In genomic region chr3:186989429-186989828, GRCh38 we compare ENCODE assay signal across 16 cellular contexts. TPM values are rescaled to one million over a fixed set of nuclear protein-coding genes. Genes with fewer than 3 reads are reported as not detected.
DNase-seq lines count a peak whose midpoint lies in the region; ATAC-seq and TF ChIP-seq lines count a peak whose summit lies in the region.
"Had no signal": no experiment of that assay in that cellular context is flagged by ENCODE, and none has a peak within 500 bp of the region (broad histone marks: within the 10 kb centered on the region; RNA-seq: fewer than 3 reads in every experiment).

No MANE protein-coding gene starts in this region.

- TF ChIP-seq POLR2A in heart left ventricle (IDR thresholded peaks at IDR 0.05) (no peak), thyroid gland (IDR thresholded peaks at IDR 0.05) (no peak)

- BruUV-seq in OCI-LY7 (replicated peaks; lab: Mats Ljungman, UMichigan) = TSS peak; percentile 48

- H3K27ac ChIP-seq in heart left ventricle (peak overlapping the region in 8 of 12 donors; percentile 2 to 52 (median 38)), OCI-LY7 (ENCODE audit: low read depth, low read length, poor library complexity, severe bottlenecking) (peak overlapping the region; percentile 98), thyroid gland (peak overlapping the region in 2 of 3 donors; percentile 64 to 68)
- H3K27ac ChIP-seq: foreskin keratinocyte, SJSA1 had no signal

- H3K79me2 ChIP-seq in OCI-LY7 (ENCODE audit: insufficient read depth, low read depth, low read length) = peaks cover 75% of the 10 kb centered on the region; the same call in 1 of the 2 replicates

- H3K36me3 Mint-ChIP-seq in HFFc6 (ENCODE audit: low read depth) = no peaks in the 10 kb centered on the region

- CTCF ChIA-PET in OCI-LY7 (lab: Charles Lee; ENCODE audit: unreplicated experiment) = interaction anchor here (1.2 to 1.4 kb wide), 2 partner anchors 10 to 40 kb away, joined by 4 read pairs; no protein-coding TSS in a partner anchor

- H3K4me3 ChIP-seq in heart left ventricle = no peak overlapping the region
- no peak overlapping the region for H3K4me3 ChIP-seq in OCI-LY7 (ENCODE audit: low read depth, low read length, poor library complexity, severe bottlenecking)
- no peak overlapping the region for H3K4me3 ChIP-seq in thyroid gland (replicated peaks in 1 of 3)
- H3K4me3 ChIP-seq: MG63, SJSA1 had no signal

- H3K4me3 Mint-ChIP-seq in HFFc6 = no peak overlapping the region
- H3K4me3 Mint-ChIP-seq: activated CD4-positive, alpha-beta T cell treated with anti-CD3 and anti-CD28 coated beads, Interleukin-2, amount 10 ng/mL, durations not matched to agents 7 days and 5 days; neural crest cell had no signal

- ATAC-seq in heart left ventricle (no peak), left cardiac atrium (no peak), left lobe of liver (peak; percentile 61), HG03342 (IDR thresholded peaks at IDR 0.05; ENCODE audit: unreplicated experiment) (no peak)
- ATAC-seq: foreskin keratinocyte had no signal

- no peaks in the 10 kb centered on the region for H3K9me3 Mint-ChIP-seq in HFFc6
- H3K9me3 Mint-ChIP-seq: activated CD4-positive, alpha-beta T cell treated with anti-CD3 and anti-CD28 coated beads, Interleukin-2, amount 10 ng/mL, durations not matched to agents 7 days and 5 days; neural crest cell had no signal

- no peak for DNase-seq in heart left ventricle
- no peak for DNase-seq in left cardiac atrium
- no peak for DNase-seq in OCI-LY7 (ENCODE audit: low spot score)
- DNase-seq in left lobe of liver (ENCODE audit: low spot score) = peak; percentile 83
- no peak for DNase-seq in thyroid gland
- no peak for DNase-seq in NCI-H82 treated with DMSO at 0.1 percent for 48 hours (lab: John Stamatoyannopoulos, UW; ENCODE audit: unreplicated experiment)
- no peak for DNase-seq in HFFc6
- DNase-seq: activated CD4-positive, alpha-beta T cell treated with anti-CD3 and anti-CD28 coated beads, Interleukin-2, amount 10 ng/mL, durations not matched to agents 7 days and 5 days; H7; MG63; NCI-H1930; NCI-H446 had no signal

- H3K27me3 Mint-ChIP-seq in HFFc6 (ENCODE audit: insufficient read depth) = peaks cover 11% of the 10 kb centered on the region
- H3K27me3 Mint-ChIP-seq: activated CD4-positive, alpha-beta T cell treated with anti-CD3 and anti-CD28 coated beads, Interleukin-2, amount 10 ng/mL, durations not matched to agents 7 days and 5 days had no signal

- H3K9me3 ChIP-seq in heart left ventricle = no peaks in the 10 kb centered on the region
- no peaks in the 10 kb centered on the region for H3K9me3 ChIP-seq in OCI-LY7 (ENCODE audit: low read length)
- H3K9me3 ChIP-seq in thyroid gland = no peaks in the 10 kb centered on the region
- H3K9me3 ChIP-seq: MG63, SJSA1 had no signal

- H3K27me3 ChIP-seq in heart left ventricle (no peaks in the 10 kb centered on the region), thyroid gland (no peaks in the 10 kb centered on the region)
- H3K27me3 ChIP-seq: foreskin keratinocyte, MG63 had no signal

- POLR2A ChIA-PET in OCI-LY7 (lab: Charles Lee) = interaction anchor here (0.9 to 3.7 kb wide), 15 partner anchors 10 to 176 kb away, joined by 3 to 37 read pairs (median 11); no protein-coding TSS in a partner anchor

- peaks cover 0 to 63% (median 27%) of the 10 kb centered on the region in 12 donors for H3K4me1 ChIP-seq in heart left ventricle
- peaks cover 97% of the 10 kb centered on the region for H3K4me1 ChIP-seq in OCI-LY7 (ENCODE audit: insufficient read depth, low read length, poor library complexity, severe bottlenecking)
- peaks cover 57 to 82% of the 10 kb centered on the region in 2 donors for H3K4me1 ChIP-seq in thyroid gland

- peaks cover 9% of the 10 kb centered on the region for H3K4me1 Mint-ChIP-seq in HFFc6 (ENCODE audit: low read depth)

- no peak overlapping the region for H3K27ac Mint-ChIP-seq in HFFc6

- no peak overlapping the region for H2AFZ ChIP-seq in OCI-LY7 (ENCODE audit: low read length)

- H4K20me1 ChIP-seq in OCI-LY7 (ENCODE audit: insufficient read depth, low read length) = no peaks in the 10 kb centered on the region

- WGBS in heart left ventricle, 4 donors = 49 to 73% (median 57%) methylated on average over 1 of the region's 1 CpG
- WGBS in thyroid gland, 2 donors = 86 to 93% methylated on average over 1 of the region's 1 CpG

- peaks cover 0 to 23% (median 0%) of the 10 kb centered on the region in 9 donors for H3K36me3 ChIP-seq in heart left ventricle
- peaks cover 30% of the 10 kb centered on the region for H3K36me3 ChIP-seq in OCI-LY7 (ENCODE audit: insufficient read depth, low read length)
- no peaks in the 10 kb centered on the region for H3K36me3 ChIP-seq in thyroid gland
- H3K36me3 ChIP-seq: MG63, SJSA1 had no signal

- intact Hi-C loops in heart left ventricle (cut with DNase I) = loop anchor here in 1 of 10 donors (10.0 kb wide), 1 partner anchor 175 kb away; no protein-coding TSS in a partner anchor
- intact Hi-C loops in left cardiac atrium (cut with DNase I) = loop anchor here in 1 of 2 donors (10.0 kb wide), 1 partner anchor 135 kb away; no protein-coding TSS in a partner anchor
- intact Hi-C loops in OCI-LY7 (cut with micrococcal nuclease; ENCODE audit: unreplicated experiment) = no loop called here
- intact Hi-C loops in thyroid gland (cut with DNase I) = no loop called here

- H3K9me2 ChIP-seq in OCI-LY7 (ENCODE audit: insufficient read depth, low read length) = no peaks in the 10 kb centered on the region

- H3K4me2 ChIP-seq in OCI-LY7 (ENCODE audit: low read length) = peak overlapping the region; percentile 54

- no peak for TF ChIP-seq CTCF in heart left ventricle (IDR thresholded peaks at IDR 0.05)
- no peak for TF ChIP-seq CTCF in OCI-LY7 (conservative IDR thresholded peaks at IDR 0.05; ENCODE audit: low read length)
- TF ChIP-seq CTCF in thyroid gland (IDR thresholded peaks at IDR 0.05) = no peak
- no peak for TF ChIP-seq CTCF in HFFc6 (IDR thresholded peaks at IDR 0.05)

RNA-seq across cellular contexts. Expression of gene ST6GAL1, which starts 59.1 kb away (rescaled TPM):
- total RNA-seq in heart left ventricle = 100 to 1,000 TPM in 1 of 9 donors, 10 to 100 TPM in 8; 56.2 to 120 (median 72.5) TPM
- polyA plus RNA-seq in heart left ventricle = 10 to 100 TPM; 19.4 to 69.9 TPM
- 10 to 100 TPM; 46.6 to 67.1 TPM for total RNA-seq in left cardiac atrium
- 173 and 192 TPM in 2 replicates for total RNA-seq in OCI-LY7 (2014; rRNA removed; shearing (Covaris generic))
- total RNA-seq in OCI-LY7 (2022) = 373 and 375 TPM in 2 replicates
- total RNA-seq in left lobe of liver = 410 TPM
- 100 to 1,000 TPM in 2 of 4 donors, 10 to 100 TPM in 2; 74.8 to 189 (median 113) TPM for total RNA-seq in thyroid gland
- total RNA-seq in HFFc6 (2021; fragmentation: NEBNext Ultra II Directional; extraction: Animal tissue kit (Norgen Biotek cat#: 25700)) = 1 to 10 TPM in 5 of 6 experiments, under 1 TPM in 1; 0.88 to 2.6 (median 1.9) TPM

Comparison
In these comparisons a context has a peak if more than half of its experiments do, and no peak if none do; other contexts are left out.
1. H3K27ac ChIP-seq: peak in every context shown above with its lines; median percentile 98 in OCI-LY7; 66 in thyroid gland; 38 in heart left ventricle.
2. RNA of gene ST6GAL1, which starts 59.1 kb away (total RNA-seq): 410 TPM in left lobe of liver (single experiment), 173 to 375 TPM in OCI-LY7, 74.8 to 189 TPM in thyroid gland, 56.2 to 120 TPM in heart left ventricle and 46.6 to 67.1 TPM in left cardiac atrium; 0.88 to 2.6 TPM in HFFc6; every median in the first group is over 10 times any median in the second.